ENCODE assay signal across 17 cellular contexts in genomic region chr1:39368045-39368444, GRCh38.
"Had no signal": no experiment of that assay in that cellular context is flagged by ENCODE, and none has a peak within 500 bp of the region (broad histone marks: within the 10 kb centered on the region; RNA-seq: fewer than 3 reads in every experiment).

No MANE protein-coding gene starts in this region.

- H3K4me1 ChIP-seq: left lung, suprapubic skin had no signal

- H3K9me3 Mint-ChIP-seq: activated CD4-positive, alpha-beta T cell treated with anti-CD3 and anti-CD28 coated beads, Interleukin-2, amount 10 ng/mL, durations not matched to agents 24 days and 14 days; activated T-helper 17 cell treated with anti-CD3 and anti-CD28 coated beads, Interleukin-2, amount 50 U/mL, for 72 hours; endodermal cell; naive thymus-derived CD4-positive, alpha-beta T cell; T-cell had no signal

- H3K4me1 Mint-ChIP-seq: activated CD4-positive, alpha-beta T cell treated with anti-CD3 and anti-CD28 coated beads, Interleukin-2, amount 10 ng/mL, durations not matched to agents 24 days and 14 days; activated T-helper 17 cell treated with anti-CD3 and anti-CD28 coated beads, Interleukin-2, amount 50 U/mL, for 72 hours; T-cell had no signal

- H3K27me3 ChIP-seq: gastroesophageal sphincter, left lung, right atrium auricular region, suprapubic skin had no signal

- H3K27ac Mint-ChIP-seq: activated CD4-positive, alpha-beta T cell treated with anti-CD3 and anti-CD28 coated beads, Interleukin-2, amount 10 ng/mL, durations not matched to agents 24 days and 14 days; activated T-helper 17 cell treated with anti-CD3 and anti-CD28 coated beads, Interleukin-2, amount 50 U/mL, for 72 hours; endodermal cell had no signal

- H3K27ac ChIP-seq: left lung, right atrium auricular region, suprapubic skin had no signal

- ATAC-seq: activated T-helper 17 cell treated with anti-CD3 and anti-CD28 coated beads, Interleukin-2, amount 50 U/mL, for 72 hours; gastroesophageal sphincter; left lung; naive thymus-derived CD4-positive, alpha-beta T cell; T-cell had no signal

- H3K27me3 Mint-ChIP-seq: activated CD4-positive, alpha-beta T cell treated with anti-CD3 and anti-CD28 coated beads, Interleukin-2, amount 10 ng/mL, durations not matched to agents 24 days and 14 days; activated T-helper 17 cell treated with anti-CD3 and anti-CD28 coated beads, Interleukin-2, amount 50 U/mL, for 72 hours; naive thymus-derived CD4-positive, alpha-beta T cell; T-cell had no signal

- DNase-seq: activated CD4-positive, alpha-beta T cell treated with anti-CD3 and anti-CD28 coated beads, Interleukin-2, amount 10 ng/mL, durations not matched to agents 24 days and 14 days; activated CD8-positive, alpha-beta memory T cell treated with anti-CD3 and anti-CD28 coated beads for 24 hours; activated naive CD4-positive, alpha-beta T cell treated with Interleukin-2 at 50 U/mL for 16 hours; anterior cingulate cortex; endodermal cell; erythroblast; left lung; mammary epithelial cell; naive thymus-derived CD4-positive, alpha-beta T cell; small intestine; stimulated activated CD4-positive, alpha-beta T cell treated with anti-CD3 and anti-CD28 coated beads, Interleukin-4, amount 100 ng/mL, for 24 hours; stimulated activated naive CD4-positive, alpha-beta T cell; T-cell had no signal

- H3K9me3 ChIP-seq: gastroesophageal sphincter, left lung, right atrium auricular region, suprapubic skin had no signal

- H3K4me3 Mint-ChIP-seq: activated CD4-positive, alpha-beta T cell treated with anti-CD3 and anti-CD28 coated beads, Interleukin-2, amount 10 ng/mL, durations not matched to agents 24 days and 14 days; activated T-helper 17 cell treated with anti-CD3 and anti-CD28 coated beads, Interleukin-2, amount 50 U/mL, for 72 hours; endodermal cell; naive thymus-derived CD4-positive, alpha-beta T cell; T-cell had no signal

- H3K4me3 ChIP-seq: gastroesophageal sphincter, left lung, right atrium auricular region, suprapubic skin had no signal
